ENCODE assay signal across 19 cellular contexts in genomic region chr7:111727905-111728634, GRCh38.
DNase-seq lines count a peak whose midpoint lies in the region; ATAC-seq, FAIRE-seq and TF ChIP-seq lines count a peak whose summit lies in the region.
"Had no signal": no experiment of that assay in that cellular context is flagged by ENCODE, and none has a peak within 500 bp of the region (broad histone marks: within the 10 kb centered on the region; RNA-seq: fewer than 3 reads in every experiment).

No MANE protein-coding gene starts in this region.

- no peaks in the 10 kb centered on the region for H3K4me1 Mint-ChIP-seq in stimulated activated naive CD8-positive, alpha-beta T cell treated with anti-CD3 and anti-CD28 coated beads, Interleukin-15, amount 100 ng/mL, for 72 hours

- BruUV-seq in HepG2 (replicated peaks; lab: Mats Ljungman, UMichigan): no TSS peak

- peak overlapping the region in 1 of 2 donors; percentile 39 for H3K4me3 Mint-ChIP-seq in stimulated activated naive CD8-positive, alpha-beta T cell treated with anti-CD3 and anti-CD28 coated beads, Interleukin-15, amount 100 ng/mL, for 72 hours
- H3K4me3 Mint-ChIP-seq: CD8-positive, alpha-beta T cell; HFFc6 had no signal

- CTCF ChIA-PET in HepG2 (lab: Yijun Ruan, JAX; ENCODE audit: low intra/inter-chr PET ratio, low total read pairs): no interaction called here

- no peak overlapping the region for H3K4me2 ChIP-seq in HepG2 (ENCODE audit: low read depth, low read length)

- intact Hi-C loops in HepG2 (cut with micrococcal nuclease; ENCODE audit: unreplicated experiment) (no loop called here), head of caudate nucleus (cut with DNase I) (no loop called here), spleen (cut with DNase I; ENCODE audit: low total_unique reads) (no loop called here)

- H3K27me3 ChIP-seq in HepG2 (ENCODE audit: control insufficient read depth in 1 of 2, insufficient read depth in 2 of 2, low read length in 2 of 2) (no peaks in the 10 kb centered on the region), spleen (replicated peaks in 1 of 7) (no peaks in the 10 kb centered on the region)
- H3K27me3 ChIP-seq: BE2C had no signal

- no peak for DNase-seq in stimulated activated naive CD8-positive, alpha-beta T cell treated with anti-CD3 and anti-CD28 coated beads, Interleukin-15, amount 100 ng/mL, for 72 hours
- no peak for DNase-seq in stimulated activated naive CD8-positive, alpha-beta T cell treated with anti-CD3 and anti-CD28 coated beads, Interleukin-15, Interleukin-2, amounts not matched to agents 100 U/mL and 50 U/mL, for 24 hours
- DNase-seq in astrocyte of the hippocampus (ENCODE audit: low read depth, low spot score) (peak; percentile 20), HepG2 (ENCODE audit: low spot score) (no peak), D721Med (ENCODE audit: insufficient read length, low spot score) (no peak), head of caudate nucleus (no peak), spleen (no peak)
- DNase-seq: BE2C; CD8-positive, alpha-beta T cell; DND-41; HFFc6; MV-4-11; NCI-H1436; NCI-H2029 treated with DMSO at 0.1 percent for 48 hours; NCI-H510A; NCI-H82; SHP77 treated with DMSO at 0.1 percent for 48 hours had no signal

- H3K9me3 Mint-ChIP-seq in stimulated activated naive CD8-positive, alpha-beta T cell treated with anti-CD3 and anti-CD28 coated beads, Interleukin-15, amount 100 ng/mL, for 72 hours: no peaks in the 10 kb centered on the region
- H3K9me3 Mint-ChIP-seq: CD8-positive, alpha-beta T cell; HFFc6 had no signal

- TF ChIP-seq EP300 in HepG2 (IDR thresholded peaks at IDR 0.05; ENCODE audit: low read depth in 2 of 2, low read length in 2 of 2) (no peak), HepG2 (CRISPR knock-in tag; IDR thresholded peaks at IDR 0.05; ENCODE audit: borderline replicate concordance) (no peak)

- no peak for TF ChIP-seq RAD21 in HepG2 (CRISPR knock-in tag; IDR thresholded peaks at IDR 0.05)

- H3K27ac Mint-ChIP-seq in stimulated activated naive CD8-positive, alpha-beta T cell treated with anti-CD3 and anti-CD28 coated beads, Interleukin-15, amount 100 ng/mL, for 72 hours: no peak overlapping the region
- H3K27ac Mint-ChIP-seq: CD8-positive, alpha-beta T cell; HFFc6 had no signal

- WGBS in HepG2 (ENCODE audit: low lambda C conversion rate): 97% methylated on average over 41 of the region's 41 CpGs
- 90 to 93% (median 91%) methylated on average over 41 of the region's 41 CpGs for WGBS in spleen, 5 donors

- H3K4me3 ChIP-seq in HepG2 (replicated peaks in 1 of 3; ENCODE audit: insufficient read depth in 1 of 3, low read depth in 2 of 3, low read length in 3 of 3) (no peak overlapping the region), spleen (no peak overlapping the region)

- peaks cover 5 to 7% of the 10 kb centered on the region in 2 experiments; a peak in 4 of 5 replicates for H3K36me3 ChIP-seq in HepG2 (replicated peaks in 1 of 2; ENCODE audit: control insufficient read depth in 1 of 2, insufficient read depth in 2 of 2, low read length in 2 of 2)
- peaks cover 0 to 6% (median 2%) of the 10 kb centered on the region in 6 donors for H3K36me3 ChIP-seq in spleen
- H3K36me3 ChIP-seq: BE2C had no signal

- peaks cover 12% of the 10 kb centered on the region for H3K27me3 Mint-ChIP-seq in stimulated activated naive CD8-positive, alpha-beta T cell treated with anti-CD3 and anti-CD28 coated beads, Interleukin-15, amount 100 ng/mL, for 72 hours

- POLR2A ChIA-PET in HepG2 (lab: Yijun Ruan, JAX): no interaction called here

- no peak overlapping the region for H2AFZ ChIP-seq in HepG2 (ENCODE audit: low read length)

- no peak for FAIRE-seq in HepG2 (lab: Jason Lieb, UNC)
- no peak for FAIRE-seq in D721Med (lab: Jason Lieb, UNC)
- FAIRE-seq: H1 had no signal

- ATAC-seq in stimulated activated naive CD8-positive, alpha-beta T cell treated with anti-CD3 and anti-CD28 coated beads, Interleukin-15, amount 100 ng/mL, for 72 hours: peak; percentile 48
- no peak for ATAC-seq in stimulated activated naive CD8-positive, alpha-beta T cell treated with anti-CD3 and anti-CD28 coated beads, Interleukin-15, Interleukin-2, amounts not matched to agents 100 U/mL and 50 U/mL, for 24 hours
- no peak for ATAC-seq in HepG2
- ATAC-seq: CD8-positive, alpha-beta T cell; Panc1 had no signal

- no peak overlapping the region for H3K9ac ChIP-seq in HepG2 (ENCODE audit: insufficient read depth, low read depth, low read length)

- TF ChIP-seq CTCF in HepG2 (CRISPR knock-in tag; IDR thresholded peaks at IDR 0.05) (no peak), D721Med (IDR thresholded peaks at IDR 0.05; ENCODE audit: insufficient read depth, missing control alignments) (no peak), spleen (IDR thresholded peaks at IDR 0.05 in 8 of 11, conservative IDR thresholded peaks at IDR 0.05 in 3 of 11) (no peak)

- no peaks in the 10 kb centered on the region for H3K79me2 ChIP-seq in HepG2 (ENCODE audit: insufficient read depth, low read length)

- H3K27ac ChIP-seq in HepG2 (ENCODE audit: extremely low read length, insufficient read depth, low read length) (no peak overlapping the region), spleen (no peak overlapping the region)

- no peak for TF ChIP-seq POLR2A in HepG2 (IDR thresholded peaks at IDR 0.05; ENCODE audit: insufficient read depth in 1 of 2, low read depth in 2 of 2, low read length in 2 of 2)
- no peak for TF ChIP-seq POLR2A in spleen (IDR thresholded peaks at IDR 0.05)

- no peaks in the 10 kb centered on the region for H3K4me1 ChIP-seq in HepG2 (ENCODE audit: insufficient read depth, low read length)
- H3K4me1 ChIP-seq in spleen: no peaks in the 10 kb centered on the region

- H4K20me1 ChIP-seq in HepG2 (ENCODE audit: insufficient read depth, low read length): no peaks in the 10 kb centered on the region

- in situ Hi-C loops in HepG2 (cut with HindIII; ENCODE audit: extremely low pct_ligation_motif_present, low pct_unique_long_range_greater_than_20kb): loop anchor here (25.0 kb wide), 2 partner anchors 391 to 641 kb away; partner anchors contain the start of gene LRRN3

- H3K9me3 ChIP-seq in HepG2 (ENCODE audit: low read length): no peaks in the 10 kb centered on the region
- no peaks in the 10 kb centered on the region for H3K9me3 ChIP-seq in spleen
- H3K9me3 ChIP-seq: BE2C had no signal

TF ChIP-seq in HepG2, 621 proteins besides CTCF, POLR2A, EP300 and RAD21:
- TF ChIP-seq FOXO4 (CRISPR knock-in tag; conservative IDR thresholded peaks at IDR 0.05): no peak
- peak; percentile 54 for TF ChIP-seq AGO2 (optimal IDR thresholded peaks at IDR 0.05; ENCODE audit: low read depth, low read length)
